ENCODE assay signal across 1 cellular context in genomic region chr19:10565028-10565566, GRCh38.
TF ChIP-seq lines count a peak whose summit lies in the region.

No MANE protein-coding gene starts in this region.

TF ChIP-seq in HepG2, 621 proteins besides CTCF, POLR2A, EP300 and RAD21:
- no peak for TF ChIP-seq TEF (CRISPR knock-in tag; IDR thresholded peaks at IDR 0.05)
- no peak for TF ChIP-seq ZNF383 (CRISPR knock-in tag; IDR thresholded peaks at IDR 0.05; ENCODE audit: borderline replicate concordance)
- TF ChIP-seq ZBTB4 (CRISPR knock-in tag; IDR thresholded peaks at IDR 0.05; ENCODE audit: borderline replicate concordance), result peak; percentile 7; the same call in 1 of the 2 replicates
- 0 out of 2 replicates have a peak, but pooled peaks have one; percentile 4 for TF ChIP-seq PCBP1 (IDR thresholded peaks at IDR 0.05; ENCODE audit: borderline replicate concordance, low read depth, low read length)
- TF ChIP-seq ZBTB43 (CRISPR knock-in tag; conservative IDR thresholded peaks at IDR 0.05), result no peak
- peak; percentile 15 for TF ChIP-seq PTBP1 (IDR thresholded peaks at IDR 0.05; ENCODE audit: low read depth, low read length, poor library complexity, severe bottlenecking)
- TF ChIP-seq ZNF280D (CRISPR knock-in tag; IDR thresholded peaks at IDR 0.05), result no peak
- no peak for TF ChIP-seq GTF3A (CRISPR knock-in tag; conservative IDR thresholded peaks at IDR 0.05)
- TF ChIP-seq STAG1 (CRISPR knock-in tag; IDR thresholded peaks at IDR 0.05), result 0 out of 2 replicates have a peak, but pooled peaks have one; percentile 10
- TF ChIP-seq ZHX1 (CRISPR knock-in tag; IDR thresholded peaks at IDR 0.05; ENCODE audit: low read depth), result no peak
- TF ChIP-seq GRHL1 (CRISPR knock-in tag; conservative IDR thresholded peaks at IDR 0.05), result no peak
- no peak for TF ChIP-seq MTF2 (CRISPR knock-in tag; IDR thresholded peaks at IDR 0.05; ENCODE audit: borderline replicate concordance)
- peak; percentile 37 for TF ChIP-seq MTERF4 (CRISPR knock-in tag; IDR thresholded peaks at IDR 0.05)
- TF ChIP-seq MTA1 (CRISPR knock-in tag; IDR thresholded peaks at IDR 0.05; ENCODE audit: borderline replicate concordance), result no peak
- no peak for TF ChIP-seq ZNF124 (CRISPR knock-in tag; IDR thresholded peaks at IDR 0.05)
- no peak for TF ChIP-seq ZNF570 (CRISPR knock-in tag; IDR thresholded peaks at IDR 0.05; ENCODE audit: borderline replicate concordance)
- no peak for TF ChIP-seq ARID4A (CRISPR knock-in tag; IDR thresholded peaks at IDR 0.05; ENCODE audit: borderline replicate concordance)
- no peak for TF ChIP-seq FOXP4 (CRISPR knock-in tag; IDR thresholded peaks at IDR 0.05)
- TF ChIP-seq SOX13 (IDR thresholded peaks at IDR 0.05), result no peak
- TF ChIP-seq SOX13 (CRISPR knock-in tag; conservative IDR thresholded peaks at IDR 0.05 in 1 of 2, IDR thresholded peaks at IDR 0.05 in 1 of 2), result no peak
- TF ChIP-seq KDM5B (CRISPR knock-in tag; IDR thresholded peaks at IDR 0.05; ENCODE audit: borderline replicate concordance), result no peak
- 0 out of 4 replicates have a peak, but pooled peaks of 1 of the 2 experiments have one; percentile 9 for TF ChIP-seq HMGXB4 (CRISPR knock-in tag; IDR thresholded peaks at IDR 0.05; ENCODE audit: borderline replicate concordance in 1 of 2, low read depth in 1 of 2)
- no peak for TF ChIP-seq HBP1 (CRISPR knock-in tag; IDR thresholded peaks at IDR 0.05; ENCODE audit: low read depth)
- no peak for TF ChIP-seq NR2C2 (CRISPR knock-in tag; IDR thresholded peaks at IDR 0.05; ENCODE audit: borderline replicate concordance)
- no peak for TF ChIP-seq MZF1 (CRISPR knock-in tag; IDR thresholded peaks at IDR 0.05; ENCODE audit: borderline replicate concordance)
- TF ChIP-seq NFIB (CRISPR knock-in tag; IDR thresholded peaks at IDR 0.05; ENCODE audit: borderline replicate concordance), result no peak
TF ChIP-seq in HepG2: peak in this region for 6.
